ENCODE assay signal across 25 cellular contexts in the genomic region with DNA sequence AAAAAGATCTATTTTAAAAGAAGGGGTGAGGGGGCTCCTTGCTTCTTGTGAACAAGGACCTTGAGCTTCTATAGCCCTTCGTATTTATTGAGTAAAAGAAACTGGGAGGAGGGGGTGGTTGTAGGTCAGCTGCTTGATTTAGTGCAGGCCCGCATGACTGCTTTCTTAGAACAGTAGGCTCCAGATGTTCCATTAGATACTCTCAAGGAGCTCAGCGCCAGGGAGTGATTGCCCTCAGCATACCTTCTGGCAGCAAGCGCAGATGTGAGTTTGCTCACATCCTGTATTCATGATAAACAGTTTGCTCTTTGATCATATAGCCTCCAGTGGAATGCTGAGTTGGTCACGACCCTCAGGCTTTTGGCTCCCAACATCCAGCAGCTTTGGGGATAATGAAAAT.
A peak's percentile ranks its signal among the peaks of the same experiment; 100 is the strongest.
DNase-seq lines count a peak whose midpoint lies in the region; ATAC-seq, FAIRE-seq and TF ChIP-seq lines count a peak whose summit lies in the region.
"Had no signal": no experiment of that assay in that cellular context is flagged by ENCODE, and none has a peak within 500 bp of the region (broad histone marks: within the 10 kb centered on the region; RNA-seq: fewer than 3 reads in every experiment).

No MANE protein-coding gene starts in this region.

- no peak for TF ChIP-seq CTCF in K562 (IDR thresholded peaks at IDR 0.05 in 2 of 3, conservative IDR thresholded peaks at IDR 0.05 in 1 of 3; ENCODE audit: insufficient read depth in 2 of 3, low read depth in 1 of 3, low read length in 3 of 3)
- no peak for TF ChIP-seq CTCF in spleen (IDR thresholded peaks at IDR 0.05 in 8 of 11, conservative IDR thresholded peaks at IDR 0.05 in 3 of 11)
- TF ChIP-seq CTCF in D721Med (IDR thresholded peaks at IDR 0.05; ENCODE audit: insufficient read depth, missing control alignments) = no peak

- no peak for ATAC-seq in K562
- no peak for ATAC-seq in naive thymus-derived CD8-positive, alpha-beta T cell
- ATAC-seq: GM23338 had no signal

- H3K27me3 ChIP-seq in K562 (ENCODE audit: control insufficient read depth in 2 of 2, insufficient read depth in 2 of 2, low read length in 2 of 2) (no peaks in the 10 kb centered on the region), spleen (replicated peaks in 1 of 7) (no peaks in the 10 kb centered on the region)
- H3K27me3 ChIP-seq: BLaER1 had no signal

- peaks cover 4% of the 10 kb centered on the region for H3K9me3 ChIP-seq in K562 (replicated peaks; ENCODE audit: control insufficient read depth, insufficient read depth, low read depth, low read length)
- H3K9me3 ChIP-seq in spleen = peaks cover 0 to 23% (median 9%) of the 10 kb centered on the region in 8 donors

- TF ChIP-seq POLR2A in K562 (conservative IDR thresholded peaks at IDR 0.05) (no peak), spleen (IDR thresholded peaks at IDR 0.05) (no peak)

- no peaks in the 10 kb centered on the region for H3K79me2 ChIP-seq in K562 (ENCODE audit: control insufficient read depth, insufficient read depth, low read length)

- H3K4me3 Mint-ChIP-seq in activated naive CD8-positive, alpha-beta T cell treated with anti-CD3 and anti-CD28 coated beads for 36 hours = no peak overlapping the region
- H3K4me3 Mint-ChIP-seq in naive thymus-derived CD8-positive, alpha-beta T cell = no peak overlapping the region
- H3K4me3 Mint-ChIP-seq: CD4-positive, alpha-beta T cell; GM23338 had no signal

- no peak overlapping the region for H3K27ac Mint-ChIP-seq in activated naive CD8-positive, alpha-beta T cell treated with anti-CD3 and anti-CD28 coated beads for 36 hours
- no peak overlapping the region for H3K27ac Mint-ChIP-seq in naive thymus-derived CD8-positive, alpha-beta T cell
- H3K27ac Mint-ChIP-seq: CD4-positive, alpha-beta T cell; GM23338 had no signal

- no peaks in the 10 kb centered on the region for H3K4me1 Mint-ChIP-seq in activated naive CD8-positive, alpha-beta T cell treated with anti-CD3 and anti-CD28 coated beads for 36 hours
- H3K4me1 Mint-ChIP-seq in naive thymus-derived CD8-positive, alpha-beta T cell = no peaks in the 10 kb centered on the region
- H3K4me1 Mint-ChIP-seq: GM23338 had no signal

- H3K36me3 ChIP-seq in K562 (ENCODE audit: control insufficient read depth, insufficient read depth, low read length) (no peaks in the 10 kb centered on the region), spleen (no peaks in the 10 kb centered on the region)
- H3K36me3 ChIP-seq: BLaER1, HAP-1 had no signal

- intact Hi-C loops in K562 (cut with micrococcal nuclease) (no loop called here), spleen (cut with DNase I; ENCODE audit: low total_unique reads) (no loop called here)

- POLR2A ChIA-PET in K562 (lab: Yijun Ruan, JAX) = interaction anchor here (0.8 kb wide), 1 partner anchor 10 kb away, joined by 3 read pairs; no protein-coding TSS in a partner anchor
- POLR2A ChIA-PET in naive thymus-derived CD8-positive, alpha-beta T cell (lab: Charles Lee) = no interaction called here

- no peaks in the 10 kb centered on the region for H3K4me1 ChIP-seq in K562 (replicated peaks in 1 of 2; ENCODE audit: control insufficient read depth in 2 of 2, insufficient read depth in 2 of 2, low read length in 2 of 2)
- no peaks in the 10 kb centered on the region for H3K4me1 ChIP-seq in spleen
- H3K4me1 ChIP-seq: BLaER1, HAP-1 had no signal

- no peak for FAIRE-seq in K562 (lab: Jason Lieb, UNC)
- FAIRE-seq in D721Med (lab: Jason Lieb, UNC) = no peak
- FAIRE-seq: G401.6, GM12892, RCC 7860 had no signal

- in situ Hi-C loops in K562 (cut with MboI) = no loop called here

- peak; percentile 16 for DNase-seq in NCI-H226
- DNase-seq in K562 (ENCODE audit: extremely low read depth in 1 of 4, low spot score in 3 of 4) = peak in 1 of 4 experiments; percentile 28
- peak; percentile 46 for DNase-seq in fibroblast of gingiva (ENCODE audit: low read depth)
- peak; percentile 14 for DNase-seq in spleen
- no peak for DNase-seq in activated naive CD8-positive, alpha-beta T cell treated with anti-CD3 and anti-CD28 coated beads for 36 hours
- DNase-seq in naive thymus-derived CD8-positive, alpha-beta T cell = no peak
- DNase-seq in D721Med (ENCODE audit: insufficient read length, low spot score) = no peak
- DNase-seq: CD4-positive, alpha-beta T cell; COR-L47; DMS153; KBM-7; NCI-H1092 treated with DMSO at 0.1 percent for 48 hours; NCI-H1436 treated with DMSO at 0.1 percent for 48 hours; NCI-H2029; NCI-H446 treated with DMSO at 0.1 percent for 48 hours; NCI-H526 treated with DMSO at 0.1 percent for 48 hours; OCI-M1; Right ventricle myocardium superior had no signal

- H4K20me1 ChIP-seq in K562 (replicated peaks; ENCODE audit: control insufficient read depth, insufficient read depth, low read length) = no peaks in the 10 kb centered on the region
- H4K20me1 ChIP-seq: BLaER1 had no signal

- WGBS in K562 (ENCODE audit: insufficient coverage, low coverage, missing lambda C conversion rate) = 16% methylated on average over 5 of the region's 5 CpGs
- 88 to 94% (median 90%) methylated on average over 5 of the region's 5 CpGs for WGBS in spleen, 5 donors

- H3K4me3 ChIP-seq in K562 (no peak overlapping the region), spleen (no peak overlapping the region)
- H3K4me3 ChIP-seq: BLaER1, GM23338, HAP-1, SK-N-MC had no signal

- no peak overlapping the region for H3K9ac ChIP-seq in K562 (ENCODE audit: insufficient read depth in 1 of 2, low read depth in 2 of 2, low read length in 2 of 2)
- H3K9ac ChIP-seq: BLaER1 had no signal

- BruUV-seq in K562 (replicated peaks; lab: Mats Ljungman, UMichigan) = no TSS peak

- H2AFZ ChIP-seq in K562 (ENCODE audit: low read depth, low read length) = no peak overlapping the region
- H2AFZ ChIP-seq: GM23338 had no signal

- TF ChIP-seq EP300 in K562 (IDR thresholded peaks at IDR 0.05; ENCODE audit: low read length) = no peak

- TF ChIP-seq RAD21 in K562 (CRISPR knock-in tag; conservative IDR thresholded peaks at IDR 0.05 in 1 of 2, IDR thresholded peaks at IDR 0.05 in 1 of 2) = no peak

- H3K9me1 ChIP-seq in K562 (ENCODE audit: control insufficient read depth, insufficient read depth, low read length) = no peaks in the 10 kb centered on the region

- CTCF ChIA-PET in K562 (lab: Yijun Ruan, JAX; ENCODE audit: low intra/inter-chr PET ratio) = no interaction called here

- H3K27me3 Mint-ChIP-seq in activated naive CD8-positive, alpha-beta T cell treated with anti-CD3 and anti-CD28 coated beads for 36 hours = no peaks in the 10 kb centered on the region
- no peaks in the 10 kb centered on the region for H3K27me3 Mint-ChIP-seq in naive thymus-derived CD8-positive, alpha-beta T cell
- H3K27me3 Mint-ChIP-seq: CD4-positive, alpha-beta T cell had no signal

- H3K36me3 Mint-ChIP-seq in activated naive CD8-positive, alpha-beta T cell treated with anti-CD3 and anti-CD28 coated beads for 36 hours = peaks cover 2% of the 10 kb centered on the region
- H3K36me3 Mint-ChIP-seq in naive thymus-derived CD8-positive, alpha-beta T cell = peaks cover 0 to 14% (median 8%) of the 10 kb centered on the region in 3 donors

- no peak overlapping the region for H3K27ac ChIP-seq in K562 (ENCODE audit: extremely low read depth, low read depth, low read length)
- H3K27ac ChIP-seq in spleen = no peak overlapping the region
- H3K27ac ChIP-seq: BLaER1, SK-N-MC had no signal

- no peak overlapping the region for H3K4me2 ChIP-seq in K562 (ENCODE audit: insufficient read depth, low read length)
- H3K4me2 ChIP-seq: BLaER1, GM23338 had no signal

- H3K9me3 Mint-ChIP-seq in activated naive CD8-positive, alpha-beta T cell treated with anti-CD3 and anti-CD28 coated beads for 36 hours = peaks cover 7% of the 10 kb centered on the region
- H3K9me3 Mint-ChIP-seq in naive thymus-derived CD8-positive, alpha-beta T cell = peaks cover 0 to 34% (median 8%) of the 10 kb centered on the region in 9 donors

TF ChIP-seq in K562, 482 proteins besides CTCF, POLR2A, EP300 and RAD21 (continues in another document):
- TF ChIP-seq SUPT5H (IDR thresholded peaks at IDR 0.05) (no peak), CEBPG (CRISPR knock-in tag; IDR thresholded peaks at IDR 0.05) (no peak), CEBPG (tag; conservative IDR thresholded peaks at IDR 0.05 in 1 of 2, IDR thresholded peaks at IDR 0.05 in 1 of 2) (no peak), TOE1 (IDR thresholded peaks at IDR 0.05; ENCODE audit: borderline replicate concordance) (no peak), TOE1 (CRISPR knock-in tag; IDR thresholded peaks at IDR 0.05; ENCODE audit: borderline replicate concordance, low read depth) (no peak), CREM (IDR thresholded peaks at IDR 0.05; ENCODE audit: low read depth) (no peak), CBFA2T3 (IDR thresholded peaks at IDR 0.05) (peak; percentile 69), MCM7 (IDR thresholded peaks at IDR 0.05) (no peak), NUFIP1 (IDR thresholded peaks at IDR 0.05; ENCODE audit: partially characterized antibody) (no peak), TRIM28 (IDR thresholded peaks at IDR 0.05) (peak; percentile 59; the same call in 1 of the 2 replicates)
- TF ChIP-seq, protein P1, sequence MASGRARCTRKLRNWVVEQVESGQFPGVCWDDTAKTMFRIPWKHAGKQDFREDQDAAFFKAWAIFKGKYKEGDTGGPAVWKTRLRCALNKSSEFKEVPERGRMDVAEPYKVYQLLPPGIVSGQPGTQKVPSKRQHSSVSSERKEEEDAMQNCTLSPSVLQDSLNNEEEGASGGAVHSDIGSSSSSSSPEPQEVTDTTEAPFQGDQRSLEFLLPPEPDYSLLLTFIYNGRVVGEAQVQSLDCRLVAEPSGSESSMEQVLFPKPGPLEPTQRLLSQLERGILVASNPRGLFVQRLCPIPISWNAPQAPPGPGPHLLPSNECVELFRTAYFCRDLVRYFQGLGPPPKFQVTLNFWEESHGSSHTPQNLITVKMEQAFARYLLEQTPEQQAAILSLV (tag; IDR thresholded peaks at IDR 0.05) = no peak
- TF ChIP-seq, protein P2, sequence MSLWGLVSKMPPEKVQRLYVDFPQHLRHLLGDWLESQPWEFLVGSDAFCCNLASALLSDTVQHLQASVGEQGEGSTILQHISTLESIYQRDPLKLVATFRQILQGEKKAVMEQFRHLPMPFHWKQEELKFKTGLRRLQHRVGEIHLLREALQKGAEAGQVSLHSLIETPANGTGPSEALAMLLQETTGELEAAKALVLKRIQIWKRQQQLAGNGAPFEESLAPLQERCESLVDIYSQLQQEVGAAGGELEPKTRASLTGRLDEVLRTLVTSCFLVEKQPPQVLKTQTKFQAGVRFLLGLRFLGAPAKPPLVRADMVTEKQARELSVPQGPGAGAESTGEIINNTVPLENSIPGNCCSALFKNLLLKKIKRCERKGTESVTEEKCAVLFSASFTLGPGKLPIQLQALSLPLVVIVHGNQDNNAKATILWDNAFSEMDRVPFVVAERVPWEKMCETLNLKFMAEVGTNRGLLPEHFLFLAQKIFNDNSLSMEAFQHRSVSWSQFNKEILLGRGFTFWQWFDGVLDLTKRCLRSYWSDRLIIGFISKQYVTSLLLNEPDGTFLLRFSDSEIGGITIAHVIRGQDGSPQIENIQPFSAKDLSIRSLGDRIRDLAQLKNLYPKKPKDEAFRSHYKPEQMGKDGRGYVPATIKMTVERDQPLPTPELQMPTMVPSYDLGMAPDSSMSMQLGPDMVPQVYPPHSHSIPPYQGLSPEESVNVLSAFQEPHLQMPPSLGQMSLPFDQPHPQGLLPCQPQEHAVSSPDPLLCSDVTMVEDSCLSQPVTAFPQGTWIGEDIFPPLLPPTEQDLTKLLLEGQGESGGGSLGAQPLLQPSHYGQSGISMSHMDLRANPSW (CRISPR knock-in tag; IDR thresholded peaks at IDR 0.05) = no peak

Comparison
In these comparisons a context has a peak if more than half of its experiments do, and no peak if none do; other contexts are left out.
1. DNase-seq: peak in NCI-H226 (single experiment), fibroblast of gingiva (single experiment) and spleen (single experiment); none in activated naive CD8-positive, alpha-beta T cell treated with anti-CD3 and anti-CD28 coated beads for 36 hours (single experiment), naive thymus-derived CD8-positive, alpha-beta T cell (0 of 10) and D721Med (single experiment).